In genomic region chr5:53161876-53162275, GRCh38 we compare ENCODE assay signal across 19 cellular contexts. TPM values are rescaled to one million over a fixed set of nuclear protein-coding genes. Genes with fewer than 3 reads are reported as not detected.
DNase-seq lines count a peak whose midpoint lies in the region; ATAC-seq and TF ChIP-seq lines count a peak whose summit lies in the region.
"Had no signal": no experiment of that assay in that cellular context is flagged by ENCODE, and none has a peak within 500 bp of the region (broad histone marks: within the 10 kb centered on the region; RNA-seq: fewer than 3 reads in every experiment).

No MANE protein-coding gene starts in this region.

- intact Hi-C loops in transverse colon (cut with DNase I; ENCODE audit: low total_unique reads), result no loop called here

- H3K27ac ChIP-seq in transverse colon, result no peak overlapping the region
- H3K27ac ChIP-seq: SJSA1, tibial nerve had no signal

- H3K27me3 ChIP-seq in transverse colon, result no peaks in the 10 kb centered on the region
- H3K27me3 ChIP-seq: SJSA1, tibial nerve had no signal

- no peak for ATAC-seq in HG02970 (IDR thresholded peaks at IDR 0.05; ENCODE audit: low FRiP score, unreplicated experiment)
- ATAC-seq: activated T-helper 17 cell treated with anti-CD3 and anti-CD28 coated beads, Interleukin-2, amount 50 U/mL, for 72 hours; HepG2 had no signal

- H3K36me3 ChIP-seq in transverse colon, result no peaks in the 10 kb centered on the region
- H3K36me3 ChIP-seq: SJSA1, tibial nerve had no signal

- TF ChIP-seq EP300 in transverse colon (IDR thresholded peaks at IDR 0.05; ENCODE audit: low read depth), result no peak

- H3K4me1 ChIP-seq in transverse colon, result peaks cover 0 to 11% (median 0%) of the 10 kb centered on the region in 4 donors
- H3K4me1 ChIP-seq: SJSA1 had no signal

- in situ Hi-C loops in transverse colon (cut with MboI; ENCODE audit: low pct_ligation_motif_present in 1 of 4, low pct_unique_long_range_greater_than_20kb in 1 of 4, low sequenced_read_pairs in 3 of 4), result loop anchor here in 3 of 4 donors (25.0 kb wide), 2 partner anchors 275 to 1075 kb away; no protein-coding TSS in a partner anchor

- TF ChIP-seq CTCF in fibroblast of mammary gland (conservative IDR thresholded peaks at IDR 0.05; ENCODE audit: control insufficient read depth, insufficient read depth, low read depth, low read length), result no peak
- TF ChIP-seq CTCF in transverse colon (IDR thresholded peaks at IDR 0.05), result no peak

- WGBS in transverse colon (ENCODE audit: low coverage in 1 of 2), 2 donors, result 71 to 77% methylated on average over 1 to 2 of the region's 2 CpGs

- H3K4me3 ChIP-seq in fibroblast of mammary gland (ENCODE audit: control insufficient read depth, low read depth, low read length), result no peak overlapping the region
- H3K4me3 ChIP-seq in transverse colon, result no peak overlapping the region
- H3K4me3 ChIP-seq: lung, SJSA1, tibial nerve had no signal

- TF ChIP-seq POLR2A in transverse colon (IDR thresholded peaks at IDR 0.05), result no peak

- H3K9me3 ChIP-seq in transverse colon, result peaks cover 0 to 4% of the 10 kb centered on the region in 2 donors
- H3K9me3 ChIP-seq: SJSA1, tibial nerve had no signal

- DNase-seq in GM04504 (ENCODE audit: low read depth) (peak; percentile 54), RPMI7951 (ENCODE audit: low read depth) (peak; percentile 24), fibroblast of mammary gland (ENCODE audit: low read depth) (peak; percentile 62), renal cortical epithelial cell (ENCODE audit: low read depth) (peak; percentile 19), transverse colon (no peak), cerebellar cortex (ENCODE audit: low spot score) (no peak), activated gamma-delta T cell (lab: John Stamatoyannopoulos, UW) (no peak)
- DNase-seq: activated CD4-positive, alpha-beta T cell treated with anti-CD3 and anti-CD28 coated beads for 1 hour; C1 segment of cervical spinal cord; endodermal cell; NCI-H2029 treated with DMSO at 0.1 percent for 48 hours; NCI-H510A; stimulated activated naive CD4-positive, alpha-beta T cell had no signal

RNA-seq across cellular contexts. Expression of gene MOCS2, which starts 52.3 kb away (rescaled TPM):
- total RNA-seq in RPMI7951 (2014; rRNA removed; shearing (Covaris generic)), result 65.7 and 74.0 TPM in 2 replicates
- 38.6 and 46.7 TPM in 2 replicates for total RNA-seq in renal cortical epithelial cell
- 10 to 100 TPM in 3 of 4 donors, 1 to 10 TPM in 1; 7.0 to 36.8 (median 23.5) TPM for total RNA-seq in transverse colon

Comparison
In these comparisons a context has a peak if more than half of its experiments do, and no peak if none do; other contexts are left out.
1. DNase-seq: peak in GM04504 (single experiment), RPMI7951 (single experiment), fibroblast of mammary gland (single experiment) and renal cortical epithelial cell (single experiment); none in transverse colon (single experiment), cerebellar cortex (single experiment) and activated gamma-delta T cell (single experiment).